In genomic region chr3:46833346-46834300, GRCh38 we compare ENCODE assay signal across 20 cellular contexts. TPM values are rescaled to one million over a fixed set of nuclear protein-coding genes. Genes with fewer than 3 reads are reported as not detected.
DNase-seq lines count a peak whose midpoint lies in the region; ATAC-seq and TF ChIP-seq lines count a peak whose summit lies in the region.
"Had no signal": no experiment of that assay in that cellular context is flagged by ENCODE, and none has a peak within 500 bp of the region (broad histone marks: within the 10 kb centered on the region; RNA-seq: fewer than 3 reads in every experiment).

No MANE protein-coding gene starts in this region.

- H3K14ac ChIP-seq in neuronal stem cell (ENCODE audit: low read length), result no peak overlapping the region

- H3K4me2 ChIP-seq in neuronal stem cell (ENCODE audit: insufficient read depth, low read length, poor library complexity, severe bottlenecking), result no peak overlapping the region
- H3K4me2 ChIP-seq: A549; BLaER1 treated with 17β-estradiol and CSF1 and Interleukin-3, amounts not matched to agents 10 nM and 100 nM had no signal

- H3K9ac ChIP-seq in neuronal stem cell (ENCODE audit: low read depth, low read length, poor library complexity), result no peak overlapping the region
- H3K9ac ChIP-seq: BLaER1 treated with 17β-estradiol and CSF1 and Interleukin-3, amounts not matched to agents 10 nM and 100 nM had no signal

- H2BK12ac ChIP-seq in neuronal stem cell (ENCODE audit: low read length), result no peak overlapping the region

- H3K4me3 Mint-ChIP-seq in effector memory CD8-positive, alpha-beta T cell, result no peak overlapping the region
- H3K4me3 Mint-ChIP-seq: CD8-positive, alpha-beta T cell had no signal

- no peak overlapping the region for H4K91ac ChIP-seq in neuronal stem cell (ENCODE audit: low read depth, low read length, poor library complexity)

- H3K4me3 ChIP-seq in right atrium auricular region, result no peak overlapping the region
- no peak overlapping the region for H3K4me3 ChIP-seq in heart left ventricle
- H3K4me3 ChIP-seq in neuronal stem cell (ENCODE audit: low read length in 2 of 2), result no peak overlapping the region
- H3K4me3 ChIP-seq: A549; BLaER1 treated with 17β-estradiol and CSF1 and Interleukin-3, amounts not matched to agents 10 nM and 100 nM; MG63; SJSA1 had no signal

- H3K9me3 Mint-ChIP-seq in effector memory CD8-positive, alpha-beta T cell, result peaks cover 0 to 11% of the 10 kb centered on the region in 2 donors

- H3K36me3 Mint-ChIP-seq in effector memory CD8-positive, alpha-beta T cell (ENCODE audit: insufficient read depth), result no peaks in the 10 kb centered on the region

- no peaks in the 10 kb centered on the region for H3K27me3 ChIP-seq in right atrium auricular region
- H3K27me3 ChIP-seq in heart left ventricle, result no peaks in the 10 kb centered on the region
- peaks cover 0 to 3% (median 0%) of the 10 kb centered on the region in 3 experiments for H3K27me3 ChIP-seq in neuronal stem cell (ENCODE audit: control insufficient read depth in 3 of 3, insufficient read depth in 3 of 3, low read depth in 1 of 3, low read length in 3 of 3)
- H3K27me3 ChIP-seq: BLaER1 treated with 17β-estradiol and CSF1 and Interleukin-3, amounts not matched to agents 10 nM and 100 nM; MG63; SJSA1 had no signal

- TF ChIP-seq CTCF in right atrium auricular region (IDR thresholded peaks at IDR 0.05) (no peak), heart left ventricle (IDR thresholded peaks at IDR 0.05) (no peak)

- H3K4ac ChIP-seq in neuronal stem cell (ENCODE audit: low read length), result no peak overlapping the region

- peak; percentile 13 for ATAC-seq in Right ventricle myocardium superior (ENCODE audit: poor library complexity)
- ATAC-seq in heart left ventricle, result peak in 3 of 4 donors; percentile 18 to 42 (median 33)
- ATAC-seq in effector memory CD8-positive, alpha-beta T cell (replicated peaks), result no peak
- ATAC-seq: A549; CD8-positive, alpha-beta T cell had no signal

- H3K9me3 ChIP-seq in right atrium auricular region (peaks cover 0 to 12% of the 10 kb centered on the region in 2 donors), heart left ventricle (peaks cover 0 to 12% (median 4%) of the 10 kb centered on the region in 12 donors), neuronal stem cell (replicated peaks in 1 of 2; ENCODE audit: control insufficient read depth in 2 of 2, insufficient read depth in 1 of 2, low read depth in 1 of 2, low read length in 2 of 2) (peaks cover 0 to 5% of the 10 kb centered on the region in 2 donors)
- H3K9me3 ChIP-seq: MG63, SJSA1 had no signal

- H3K27ac ChIP-seq in right atrium auricular region, result no peak overlapping the region
- no peak overlapping the region for H3K27ac ChIP-seq in heart left ventricle
- no peak overlapping the region for H3K27ac ChIP-seq in neuronal stem cell (replicated peaks; ENCODE audit: low read length)
- H3K27ac ChIP-seq: A549; BLaER1 treated with 17β-estradiol and CSF1 and Interleukin-3, amounts not matched to agents 10 nM and 100 nM; SJSA1 had no signal

- no peaks in the 10 kb centered on the region for H3K36me3 ChIP-seq in right atrium auricular region
- H3K36me3 ChIP-seq in heart left ventricle, result peaks cover 0 to 89% (median 23%) of the 10 kb centered on the region in 9 donors
- H3K36me3 ChIP-seq in neuronal stem cell (replicated peaks in 1 of 2; ENCODE audit: control insufficient read depth in 2 of 2, insufficient read depth in 2 of 2, low read length in 2 of 2), result no peaks in the 10 kb centered on the region
- H3K36me3 ChIP-seq: BLaER1 treated with 17β-estradiol and CSF1 and Interleukin-3, amounts not matched to agents 10 nM and 100 nM; MG63; SJSA1 had no signal

- H4K8ac ChIP-seq in neuronal stem cell (ENCODE audit: low read depth, low read length), result no peak overlapping the region

- H2BK15ac ChIP-seq in neuronal stem cell (ENCODE audit: low read length), result peak overlapping the region; percentile 8

- H3K27ac Mint-ChIP-seq in effector memory CD8-positive, alpha-beta T cell, result no peak overlapping the region
- H3K27ac Mint-ChIP-seq: CD8-positive, alpha-beta T cell had no signal

- H2BK120ac ChIP-seq in neuronal stem cell (ENCODE audit: low read depth, low read length), result no peak overlapping the region

- peaks cover 0 to 5% of the 10 kb centered on the region in 2 donors for H3K27me3 Mint-ChIP-seq in effector memory CD8-positive, alpha-beta T cell

- intact Hi-C loops in Right ventricle myocardium superior (cut with DNase I), result no loop called here
- intact Hi-C loops in heart left ventricle (cut with DNase I), result loop anchor here in 1 of 10 donors (10.0 kb wide), 1 partner anchor 119 kb away; the partner anchor contains the start of gene PRSS50

- H3K79me1 ChIP-seq in neuronal stem cell (ENCODE audit: low read depth, low read length), result no peaks in the 10 kb centered on the region

- peak overlapping the region; percentile 48 for H2AK5ac ChIP-seq in neuronal stem cell (ENCODE audit: low read depth, low read length)

- H3K4me1 Mint-ChIP-seq in effector memory CD8-positive, alpha-beta T cell (ENCODE audit: low read depth in 2 of 2), result peaks cover 6 to 8% of the 10 kb centered on the region in 2 donors

- no peak for TF ChIP-seq POLR2A in heart left ventricle (IDR thresholded peaks at IDR 0.05)

- no peak overlapping the region for H2BK5ac ChIP-seq in neuronal stem cell (ENCODE audit: low read length)

- H2AFZ ChIP-seq in neuronal stem cell (ENCODE audit: low read length), result no peak overlapping the region

- WGBS in heart left ventricle, 4 donors, result 86 to 94% (median 94%) methylated on average over 42 to 65 of the region's 65 CpGs
- no CpG with 5 or more reads among the region's 65 CpGs for WGBS in neuronal stem cell (ENCODE audit: extremely low coverage in 2 of 2, insufficient read length in 2 of 2, insufficient replicate concordance in 1 of 2), 2 donors

- no peaks in the 10 kb centered on the region for H3K4me1 ChIP-seq in right atrium auricular region
- peaks cover 0 to 9% (median 0%) of the 10 kb centered on the region in 12 donors for H3K4me1 ChIP-seq in heart left ventricle
- no peaks in the 10 kb centered on the region for H3K4me1 ChIP-seq in neuronal stem cell (ENCODE audit: control insufficient read depth in 2 of 2, insufficient read depth in 1 of 2, low read depth in 1 of 2, low read length in 2 of 2)
- H3K4me1 ChIP-seq: A549; BLaER1 treated with 17β-estradiol and CSF1 and Interleukin-3, amounts not matched to agents 10 nM and 100 nM; SJSA1 had no signal

- H3K23ac ChIP-seq in neuronal stem cell (ENCODE audit: low read depth, low read length, poor library complexity), result no peak overlapping the region

- peak overlapping the region; percentile 44 for H3K18ac ChIP-seq in neuronal stem cell (ENCODE audit: low read length)

- DNase-seq in Right ventricle myocardium superior (no peak), right atrium auricular region (ENCODE audit: low spot score) (no peak), heart left ventricle (no peak), neuronal stem cell (ENCODE audit: low spot score) (no peak), AG08396 (ENCODE audit: low spot score) (no peak), NCI-H69 (lab: John Stamatoyannopoulos, UW) (no peak)
- no peak for DNase-seq in effector memory CD8-positive, alpha-beta T cell
- DNase-seq: Calu3; CD8-positive, alpha-beta T cell; Kasumi-1; MG63; NCI-H1048; NCI-H1436 treated with DMSO at 0.1 percent for 48 hours; NCI-H2029; NCI-H345; NCI-H524 treated with DMSO at 0.1 percent for 48 hours had no signal

RNA-seq across cellular contexts. Expression of gene MYL3, which starts 29.6 kb away (rescaled TPM):
- total RNA-seq in Right ventricle myocardium superior (10,727 TPM), right atrium auricular region (100 to 1,000 TPM; 208 to 223 TPM), heart left ventricle (over 10,000 TPM in 1 of 9 donors, 1,000 to 10,000 TPM in 8; 4,961 to 10,676 (median 6,839) TPM)
- over 10,000 TPM in 1 of 2 donors, 1,000 to 10,000 TPM in 1; 5,594 to 12,544 TPM for polyA plus RNA-seq in heart left ventricle
- 0.26 TPM for polyA plus RNA-seq in neuronal stem cell (2013, experiment 1 of 2)
- polyA plus RNA-seq in neuronal stem cell (2013, experiment 2 of 2), result 0.25 TPM
- total RNA-seq: Calu3; CD8-positive, alpha-beta T cell; H4; SJSA1 had no signal

RNA-seq across cellular contexts. Expression of gene PTH1R, which starts 43.9 kb away (rescaled TPM):
- total RNA-seq in Right ventricle myocardium superior, result 11.8 TPM
- 10 to 100 TPM in 1 of 2 donors, 1 to 10 TPM in 1; 7.2 to 10.1 TPM for total RNA-seq in right atrium auricular region
- 10 to 100 TPM in 2 of 9 donors, 1 to 10 TPM in 7; 2.1 to 15.6 (median 6.0) TPM for total RNA-seq in heart left ventricle
- 10 to 100 TPM in 1 of 2 donors, 1 to 10 TPM in 1; 6.5 to 23.4 TPM for polyA plus RNA-seq in heart left ventricle
- polyA plus RNA-seq in neuronal stem cell (2013, experiment 1 of 2), result 2.2 TPM
- polyA plus RNA-seq in neuronal stem cell (2013, experiment 2 of 2), result 2.6 TPM
- total RNA-seq: Calu3; CD8-positive, alpha-beta T cell; SJSA1 had no signal

Comparison
In these comparisons a context has a peak if more than half of its experiments do, and no peak if none do; other contexts are left out.
1. RNA of gene MYL3, which starts 29.6 kb away (total RNA-seq): 10,727 TPM in Right ventricle myocardium superior (single experiment) and 4,961 to 10,676 TPM in heart left ventricle; 208 to 223 TPM in right atrium auricular region; every median in the first group is over 10 times any median in the second.